In genomic region chr1:227328405-227329019, GRCh38 we compare ENCODE assay signal across 21 cellular contexts. TPM values are rescaled to one million over a fixed set of nuclear protein-coding genes. Genes with fewer than 3 reads are reported as not detected.
A peak's percentile ranks its signal among the peaks of the same experiment; 100 is the strongest.
DNase-seq lines count a peak whose midpoint lies in the region; ATAC-seq, FAIRE-seq and TF ChIP-seq lines count a peak whose summit lies in the region.
"Had no signal": no experiment of that assay in that cellular context is flagged by ENCODE, and none has a peak within 500 bp of the region (broad histone marks: within the 10 kb centered on the region; RNA-seq: fewer than 3 reads in every experiment).

No MANE protein-coding gene starts in this region.

- no peak overlapping the region for H3K18ac ChIP-seq in H1 (ENCODE audit: extremely low read depth, low read length)

- peak overlapping the region; percentile 69; the same call in 1 of the 2 replicates for H2AFZ ChIP-seq in H1 (ENCODE audit: low read length)
- H2AFZ ChIP-seq: GM23248 had no signal

- no peak overlapping the region for H3K23ac ChIP-seq in H1 (ENCODE audit: insufficient read length)

- H3K36me3 Mint-ChIP-seq in CD8-positive, alpha-beta memory T cell, result peaks cover 0 to 2% (median under 1%) of the 10 kb centered on the region in 3 donors
- H3K36me3 Mint-ChIP-seq: CD4-positive, alpha-beta memory T cell; IgD-negative memory B cell had no signal

- intact Hi-C loops in right lobe of liver (cut with DNase I) (no loop called here), head of caudate nucleus (cut with DNase I) (no loop called here)

- TF ChIP-seq POLR2A in H1 (IDR thresholded peaks at IDR 0.05; ENCODE audit: control extremely low read depth in 1 of 2, low read depth in 2 of 2, low read length in 2 of 2) (no peak), right lobe of liver (IDR thresholded peaks at IDR 0.05) (no peak)

- no peaks in the 10 kb centered on the region for H3K4me1 Mint-ChIP-seq in CD8-positive, alpha-beta memory T cell
- H3K4me1 Mint-ChIP-seq: CD4-positive, alpha-beta memory T cell; IgD-negative memory B cell had no signal

- no peak overlapping the region for H4K5ac ChIP-seq in H1 (ENCODE audit: insufficient read length, low read depth, low read length)

- no peak overlapping the region for H4K91ac ChIP-seq in H1 (replicated peaks; ENCODE audit: insufficient read length, low read length)

- peak; percentile 70 for DNase-seq in NCI-H146 treated with DMSO at 0.1 percent for 48 hours (lab: John Stamatoyannopoulos, UW; ENCODE audit: unreplicated experiment)
- no peak for DNase-seq in H1 (ENCODE audit: low read depth in 1 of 2, low spot score in 2 of 2)
- no peak for DNase-seq in right lobe of liver
- DNase-seq in head of caudate nucleus, result no peak
- DNase-seq in H4 (ENCODE audit: low spot score), result no peak
- no peak for DNase-seq in CD8-positive, alpha-beta memory T cell
- DNase-seq: BE2C; CD4-positive, alpha-beta memory T cell; COR-L47; DMS153; DMS79 treated with DMSO at 0.1 percent for 48 hours; EL; GM23248 had no signal

- 90% methylated on average over 6 of the region's 6 CpGs; no CpG with 5 or more reads in 1 of the 2 experiments for WGBS in H1 (ENCODE audit: extremely low coverage in 1 of 2, insufficient coverage in 1 of 2, insufficient read length in 1 of 2, insufficient replicate concordance in 2 of 2, low coverage in 1 of 2, low lambda C conversion rate in 2 of 2, missing lambda C conversion rate in 1 of 2), 2 experiments
- WGBS in right lobe of liver (ENCODE audit: insufficient coverage, low coverage, low lambda C conversion rate, missing lambda C conversion rate), result 29% methylated on average over 6 of the region's 6 CpGs

- no peak overlapping the region for H3K14ac ChIP-seq in H1 (ENCODE audit: insufficient read length)

- no peak overlapping the region for H3K27ac Mint-ChIP-seq in CD8-positive, alpha-beta memory T cell
- H3K27ac Mint-ChIP-seq: CD4-positive, alpha-beta memory T cell had no signal

- no peak for TF ChIP-seq EP300 in H1 (IDR thresholded peaks at IDR 0.05; ENCODE audit: borderline replicate concordance in 1 of 2, low read depth in 2 of 2, low read length in 2 of 2)

- no peaks in the 10 kb centered on the region for H3K79me1 ChIP-seq in H1 (ENCODE audit: low read depth, low read length)

- H2BK12ac ChIP-seq in H1 (ENCODE audit: low read depth, low read length), result no peak overlapping the region

- TF ChIP-seq CTCF in H1 (IDR thresholded peaks at IDR 0.05; ENCODE audit: control extremely low read depth in 1 of 3, insufficient read depth in 1 of 3, low read depth in 1 of 3, low read length in 3 of 3) (no peak), right lobe of liver (IDR thresholded peaks at IDR 0.05) (no peak)

- H2BK20ac ChIP-seq in H1 (ENCODE audit: low read length), result no peak overlapping the region

- H3K27me3 Mint-ChIP-seq in CD8-positive, alpha-beta memory T cell, result peaks cover 16 to 37% of the 10 kb centered on the region in 2 donors

- no peak overlapping the region for H3K56ac ChIP-seq in H1 (replicated peaks; ENCODE audit: insufficient read length, low read depth, low read length)

- H4K20me1 ChIP-seq in H1 (replicated peaks in 1 of 2; ENCODE audit: control insufficient read depth in 1 of 2, insufficient read depth in 2 of 2, low read length in 2 of 2), result no peaks in the 10 kb centered on the region

- no peak overlapping the region for H4K8ac ChIP-seq in H1 (ENCODE audit: extremely low read depth, insufficient read depth, low read length)

- H2BK120ac ChIP-seq in H1 (replicated peaks; ENCODE audit: low read depth, low read length), result no peak overlapping the region

- POLR2A ChIA-PET in H1 (lab: Charles Lee; ENCODE audit: partially characterized antibody), result interaction anchor here (1.6 to 2.3 kb wide), 3 partner anchors 8 to 9 kb away, joined by 3 to 15 read pairs (median 5); no protein-coding TSS in a partner anchor
- POLR2A ChIA-PET in CD8-positive, alpha-beta memory T cell (lab: Charles Lee), result no interaction called here

- no peak overlapping the region for H3K4me3 ChIP-seq in H1 (ENCODE audit: extremely low read depth in 1 of 4, insufficient read depth in 2 of 4, low read depth in 3 of 4, low read length in 4 of 4)
- no peak overlapping the region for H3K4me3 ChIP-seq in right lobe of liver
- H3K4me3 ChIP-seq in CD8-positive, alpha-beta memory T cell (ENCODE audit: low read length), result no peak overlapping the region
- H3K4me3 ChIP-seq: A549, GM23248, HAP-1 had no signal

- no peak overlapping the region for H2BK5ac ChIP-seq in H1 (ENCODE audit: low read depth, low read length)

- H3K23me2 ChIP-seq in H1 (ENCODE audit: low read depth, low read length), result no peaks in the 10 kb centered on the region; the same call in none of the 2 replicates

- no peak overlapping the region for H3K9ac ChIP-seq in H1 (replicated peaks in 1 of 4; ENCODE audit: extremely low read depth in 1 of 4, low read depth in 3 of 4, low read length in 3 of 4)
- H3K9ac ChIP-seq: GM23248 had no signal

- H3K4me3 Mint-ChIP-seq in CD8-positive, alpha-beta memory T cell, result no peak overlapping the region
- H3K4me3 Mint-ChIP-seq: CD4-positive, alpha-beta memory T cell; IgD-negative memory B cell had no signal

- H3K27me3 ChIP-seq in H1 (replicated peaks in 1 of 4; ENCODE audit: control insufficient read depth in 3 of 4, extremely low read depth in 1 of 4, insufficient read depth in 3 of 4, low read length in 3 of 4) (no peaks in the 10 kb centered on the region), right lobe of liver (no peaks in the 10 kb centered on the region)
- no peaks in the 10 kb centered on the region for H3K27me3 ChIP-seq in CD8-positive, alpha-beta memory T cell (ENCODE audit: insufficient read depth, low read length, poor library complexity, severe bottlenecking)
- H3K27me3 ChIP-seq: BE2C had no signal

- peaks cover 2 to 3% of the 10 kb centered on the region in 2 experiments; a peak in 2 of 4 replicates for H3K9me3 ChIP-seq in H1 (ENCODE audit: insufficient read depth in 2 of 2, low read depth in 1 of 2, low read length in 1 of 2)
- no peaks in the 10 kb centered on the region for H3K9me3 ChIP-seq in right lobe of liver
- no peaks in the 10 kb centered on the region for H3K9me3 ChIP-seq in CD8-positive, alpha-beta memory T cell (ENCODE audit: low read length)
- H3K9me3 ChIP-seq: BE2C, HAP-1 had no signal

- no peak overlapping the region for H3K4me2 ChIP-seq in H1 (ENCODE audit: insufficient read depth in 1 of 2, low read depth in 2 of 2, low read length in 2 of 2)
- H3K4me2 ChIP-seq: A549 had no signal

- FAIRE-seq in H1 (lab: Jason Lieb, UNC), result no peak
- FAIRE-seq: A549, D721Med, G401.6, GM12891 had no signal

- TF ChIP-seq RAD21 in H1 (IDR thresholded peaks at IDR 0.05 in 1 of 2, conservative IDR thresholded peaks at IDR 0.05 in 1 of 2; ENCODE audit: low read depth in 2 of 2, low read length in 2 of 2), result no peak

- no peak overlapping the region for H2BK15ac ChIP-seq in H1 (ENCODE audit: low read length)

- CTCF ChIA-PET in H1 (lab: Charles Lee; ENCODE audit: partially characterized antibody), result interaction anchor here (0.6 to 0.8 kb wide), 3 partner anchors 15 to 84 kb away, joined by 3 to 4 read pairs (median 3); no protein-coding TSS in a partner anchor
- CTCF ChIA-PET in CD8-positive, alpha-beta memory T cell (lab: Charles Lee), result no interaction called here

- H3K79me2 ChIP-seq in H1 (ENCODE audit: control insufficient read depth in 1 of 2, insufficient read depth in 2 of 2, low read length in 2 of 2), result no peaks in the 10 kb centered on the region

- H3K36me3 ChIP-seq in H1 (ENCODE audit: control insufficient read depth in 2 of 4, insufficient read depth in 4 of 4, low read length in 3 of 4) (no peaks in the 10 kb centered on the region), right lobe of liver (no peaks in the 10 kb centered on the region)
- H3K36me3 ChIP-seq in CD8-positive, alpha-beta memory T cell (ENCODE audit: insufficient read depth, low read length), result no peaks in the 10 kb centered on the region
- H3K36me3 ChIP-seq: BE2C, HAP-1 had no signal

- H3K27ac ChIP-seq in H1 (ENCODE audit: low read depth, low read length) (no peak overlapping the region), right lobe of liver (no peak overlapping the region)
- H3K27ac ChIP-seq in CD8-positive, alpha-beta memory T cell (ENCODE audit: low read depth, low read length), result no peak overlapping the region
- H3K27ac ChIP-seq: A549, C4-2B, GM23248 had no signal

- H3K4me1 ChIP-seq in H1 (replicated peaks in 1 of 4; ENCODE audit: control insufficient read depth in 3 of 4, insufficient read depth in 4 of 4, low read length in 3 of 4) (peaks cover 0 to 5% (median 2%) of the 10 kb centered on the region in 4 experiments; a peak in 3 of 7 replicates), right lobe of liver (peaks cover 0 to 16% (median 4%) of the 10 kb centered on the region in 4 donors)
- no peaks in the 10 kb centered on the region for H3K4me1 ChIP-seq in CD8-positive, alpha-beta memory T cell (ENCODE audit: insufficient read depth, low read length)
- H3K4me1 ChIP-seq: A549, BE2C, HAP-1 had no signal

- H2AK5ac ChIP-seq in H1 (ENCODE audit: low read depth, low read length), result no peak overlapping the region

- H3K4ac ChIP-seq in H1 (replicated peaks; ENCODE audit: insufficient read length, low read depth, low read length), result no peak overlapping the region

- ATAC-seq in right lobe of liver (peak; percentile 67 to 81 (median 78)), HG02970 (IDR thresholded peaks at IDR 0.05; ENCODE audit: low FRiP score, unreplicated experiment) (no peak)
- ATAC-seq: A549 had no signal

- H3K9me3 Mint-ChIP-seq in CD8-positive, alpha-beta memory T cell, result peaks cover 4 to 7% (median 6%) of the 10 kb centered on the region in 5 donors

TF ChIP-seq in H1, 55 proteins besides CTCF, POLR2A, EP300 and RAD21:
- TF ChIP-seq CEBPB (IDR thresholded peaks at IDR 0.05; ENCODE audit: low read depth, low read length) (peak; percentile 54; the same call in 1 of the 2 replicates), CBX5 (IDR thresholded peaks at IDR 0.05; ENCODE audit: low read depth, low read length) (no peak)
TF ChIP-seq in H1: peak in this region for 1.

RNA-seq across cellular contexts. Expression of gene CDC42BPA, which starts 10.2 kb away (rescaled TPM):
- total RNA-seq in H1 (2021; fragmentation: NEBNext Ultra II Directional; extraction: Animal tissue kit (Norgen Biotek cat#: 25700)), result 26.7 and 28.5 TPM in 2 replicates
- 6.3 and 7.1 TPM in 2 replicates for polyA plus RNA-seq in H1 (2011; rRNA removed)
- polyA plus RNA-seq in H1 (2011; cell fraction: cytosol; rRNA removed), result 6.9 TPM
- polyA plus RNA-seq in H1 (2011; cell fraction: nucleus; rRNA removed), result 17.5 TPM
- 9.3 to 16.7 TPM (median 11.9 TPM) in 4 replicates for polyA plus RNA-seq in H1 (2012, experiment 1 of 2)
- 0.75 TPM for polyA plus RNA-seq in H1 (2012, experiment 2 of 2)
- polyA plus RNA-seq in H1 (2013, experiment 1 of 2), result 13.2 TPM
- 12.9 TPM for polyA plus RNA-seq in H1 (2013, experiment 2 of 2)
- polyA minus RNA-seq in H1 (2011; rRNA and poly(A)+ RNA removed), result 27.0 and 38.7 TPM in 2 replicates
- polyA minus RNA-seq in H1 (2011; cell fraction: cytosol; rRNA and poly(A)+ RNA removed), result 17.2 TPM
- 92.6 TPM for polyA minus RNA-seq in H1 (2011; cell fraction: nucleus; rRNA and poly(A)+ RNA removed)
- 10 to 100 TPM; 11.4 to 35.0 (median 22.2) TPM for total RNA-seq in right lobe of liver
- 7.5 and 13.5 TPM in 2 replicates for total RNA-seq in H4 (2014; rRNA removed; shearing (Covaris generic))
- total RNA-seq in CD8-positive, alpha-beta memory T cell, result under 1 TPM; 0.42 to 0.72 TPM
- polyA plus RNA-seq in CD8-positive, alpha-beta memory T cell, result 0.44 TPM
- polyA plus RNA-seq: CD4-positive, alpha-beta memory T cell; IgD-negative memory B cell had no signal
